In genomic region chr6:160084198-160084776, GRCh38 we compare ENCODE assay signal across 18 cellular contexts. TPM values are rescaled to one million over a fixed set of nuclear protein-coding genes. Genes with fewer than 3 reads are reported as not detected.
"Had no signal": no experiment of that assay in that cellular context is flagged by ENCODE, and none has a peak within 500 bp of the region (broad histone marks: within the 10 kb centered on the region; RNA-seq: fewer than 3 reads in every experiment).

No MANE protein-coding gene starts in this region.

- H3K4me1 Mint-ChIP-seq: activated B cell treated with CpG ODN at 0.5 μM for 24 hours had no signal

- DNase-seq: activated B cell treated with CpG ODN at 0.5 μM for 24 hours; activated CD4-positive, alpha-beta T cell treated with anti-CD3 and anti-CD28 coated beads, Interleukin-2, amount 50 U/mL, for 48 hours; activated effector memory CD4-positive, alpha-beta T cell treated with anti-CD3 and anti-CD28 coated beads, Interleukin-2, amount 50 U/mL, for 16 hours; activated naive CD8-positive, alpha-beta T cell treated with anti-CD3 and anti-CD28 coated beads, Interleukin-2, amount 10 ng/mL, durations not matched to agents 7 days and 5 days; activated T-cell treated with anti-CD3 and anti-CD28 coated beads, Interleukin-2, amount 50 U/mL, for 4 hours; anterior cingulate cortex; islet precursor cell; mammary epithelial cell; right cardiac atrium; SHP77 treated with DMSO at 0.1 percent for 48 hours; small intestine; stimulated activated CD4-positive, alpha-beta T cell treated with anti-CD3 and anti-CD28 coated beads, Interleukin-4, amount 100 ng/mL, for 4 hours; stimulated activated CD8-positive, alpha-beta memory T cell treated with anti-CD3 and anti-CD28 coated beads, Interleukin-4, amount 100 ng/mL, for 48 hours had no signal

- H3K27me3 Mint-ChIP-seq: activated B cell treated with CpG ODN at 0.5 μM for 24 hours; activated naive CD8-positive, alpha-beta T cell treated with anti-CD3 and anti-CD28 coated beads, Interleukin-2, amount 10 ng/mL, durations not matched to agents 7 days and 5 days; stimulated activated naive CD8-positive, alpha-beta T cell treated with anti-CD3 and anti-CD28 coated beads, Interleukin-15, Interleukin-2, amounts not matched to agents 100 ng/mL and 50 ng/mL, for 24 hours had no signal

- H3K9me3 Mint-ChIP-seq: activated B cell treated with CpG ODN at 0.5 μM for 24 hours; activated naive CD8-positive, alpha-beta T cell treated with anti-CD3 and anti-CD28 coated beads, Interleukin-2, amount 10 ng/mL, durations not matched to agents 7 days and 5 days; activated T-cell treated with anti-CD3 and anti-CD28 coated beads, Interleukin-2, amount 50 U/mL, for 4 hours; stimulated activated naive CD8-positive, alpha-beta T cell treated with anti-CD3 and anti-CD28 coated beads, Interleukin-15, Interleukin-2, amounts not matched to agents 100 ng/mL and 50 ng/mL, for 24 hours had no signal

- ATAC-seq: activated T-cell treated with anti-CD3 and anti-CD28 coated beads, Interleukin-2, amount 50 U/mL, for 4 hours; right cardiac atrium; SK-N-SH treated with all-trans-retinoic acid at 6 μM for 48 hours had no signal

- H3K27ac Mint-ChIP-seq: activated B cell treated with CpG ODN at 0.5 μM for 24 hours; stimulated activated naive CD8-positive, alpha-beta T cell treated with anti-CD3 and anti-CD28 coated beads, Interleukin-15, Interleukin-2, amounts not matched to agents 100 ng/mL and 50 ng/mL, for 24 hours had no signal

- H3K4me3 ChIP-seq: suprapubic skin, upper lobe of left lung had no signal

- H3K4me1 ChIP-seq: upper lobe of left lung had no signal

- H3K27me3 ChIP-seq: suprapubic skin, upper lobe of left lung had no signal

- H3K4me3 Mint-ChIP-seq: activated B cell treated with CpG ODN at 0.5 μM for 24 hours; activated naive CD8-positive, alpha-beta T cell treated with anti-CD3 and anti-CD28 coated beads, Interleukin-2, amount 10 ng/mL, durations not matched to agents 7 days and 5 days; activated T-cell treated with anti-CD3 and anti-CD28 coated beads, Interleukin-2, amount 50 U/mL, for 4 hours; stimulated activated naive CD8-positive, alpha-beta T cell treated with anti-CD3 and anti-CD28 coated beads, Interleukin-15, Interleukin-2, amounts not matched to agents 100 ng/mL and 50 ng/mL, for 24 hours had no signal

- H3K9me3 ChIP-seq: suprapubic skin, upper lobe of left lung had no signal

- H3K27ac ChIP-seq: suprapubic skin, upper lobe of left lung had no signal

RNA-seq across cellular contexts. Expression of gene SLC22A1, which starts 37.3 kb away (rescaled TPM):
- total RNA-seq: dermis microvascular lymphatic vessel endothelial cell had no signal
